1 cellular context compared by ENCODE assay signal in the genomic region with DNA sequence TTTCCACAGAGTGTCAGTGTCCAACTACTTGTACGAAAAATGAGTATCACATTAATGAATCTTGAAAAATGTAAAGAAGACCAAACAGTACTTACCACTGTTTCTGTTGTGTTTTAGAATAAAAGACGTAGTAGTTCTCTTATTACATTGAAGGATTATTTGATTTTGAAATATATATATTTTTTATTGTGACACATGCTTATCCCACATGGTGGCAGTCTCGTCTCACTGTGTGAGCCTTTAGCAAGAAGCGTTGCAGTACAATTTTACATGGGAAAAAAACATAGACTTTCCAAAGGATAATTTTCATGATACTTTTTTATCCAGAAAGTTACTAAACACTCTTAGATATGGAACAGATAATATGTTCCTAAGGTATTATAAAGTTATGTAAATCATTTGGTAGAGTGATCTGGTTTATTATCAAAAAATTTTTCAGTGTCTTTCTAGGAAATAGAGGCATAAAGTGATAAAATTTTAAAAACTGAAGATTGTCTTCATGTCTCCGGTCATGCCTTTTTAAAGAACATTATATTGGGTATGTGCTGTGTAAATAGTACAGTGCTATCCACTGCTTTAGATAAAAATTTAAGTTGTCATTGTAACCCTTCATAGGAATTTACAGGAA.
TF ChIP-seq lines count a peak whose summit lies in the region.

No MANE protein-coding gene starts in this region.

TF ChIP-seq in H1, 55 proteins besides CTCF, POLR2A, EP300 and RAD21 (continued from another document):
- TF ChIP-seq SP1 (IDR thresholded peaks at IDR 0.05; ENCODE audit: low read depth, low read length), result no peak
- TF ChIP-seq SIN3A (conservative IDR thresholded peaks at IDR 0.05 in 1 of 2, IDR thresholded peaks at IDR 0.05 in 1 of 2; ENCODE audit: low read depth in 1 of 2, low read length in 2 of 2), result no peak
- no peak for TF ChIP-seq SUZ12 (IDR thresholded peaks at IDR 0.05; ENCODE audit: low read length)
- TF ChIP-seq NRF1 (IDR thresholded peaks at IDR 0.05; ENCODE audit: low read depth, low read length), result no peak
- TF ChIP-seq ATF2 (IDR thresholded peaks at IDR 0.05; ENCODE audit: low read length), result no peak
- no peak for TF ChIP-seq CHD2 (IDR thresholded peaks at IDR 0.05; ENCODE audit: low read length)
- no peak for TF ChIP-seq CTBP2 (IDR thresholded peaks at IDR 0.05; ENCODE audit: borderline replicate concordance, insufficient read depth, insufficient read length, low read length)
- TF ChIP-seq SAP30 (IDR thresholded peaks at IDR 0.05; ENCODE audit: insufficient read depth, insufficient replicate concordance, low read length), result no peak
- no peak for TF ChIP-seq ASH2L (IDR thresholded peaks at IDR 0.05; ENCODE audit: low read length)
- no peak for TF ChIP-seq NANOG (IDR thresholded peaks at IDR 0.05; ENCODE audit: insufficient read depth, low read depth, low read length, poor library complexity, severe bottlenecking)
- no peak for TF ChIP-seq GTF2F1 (IDR thresholded peaks at IDR 0.05; ENCODE audit: borderline replicate concordance, low read depth, low read length)
TF ChIP-seq in H1: peak in this region for 0.
